In genomic region chr11:58578635-58579191, GRCh38 we compare ENCODE assay signal across 1 cellular context.
A peak's percentile ranks its signal among the peaks of the same experiment; 100 is the strongest.
TF ChIP-seq lines count a peak whose summit lies in the region.

A gene with protein sequence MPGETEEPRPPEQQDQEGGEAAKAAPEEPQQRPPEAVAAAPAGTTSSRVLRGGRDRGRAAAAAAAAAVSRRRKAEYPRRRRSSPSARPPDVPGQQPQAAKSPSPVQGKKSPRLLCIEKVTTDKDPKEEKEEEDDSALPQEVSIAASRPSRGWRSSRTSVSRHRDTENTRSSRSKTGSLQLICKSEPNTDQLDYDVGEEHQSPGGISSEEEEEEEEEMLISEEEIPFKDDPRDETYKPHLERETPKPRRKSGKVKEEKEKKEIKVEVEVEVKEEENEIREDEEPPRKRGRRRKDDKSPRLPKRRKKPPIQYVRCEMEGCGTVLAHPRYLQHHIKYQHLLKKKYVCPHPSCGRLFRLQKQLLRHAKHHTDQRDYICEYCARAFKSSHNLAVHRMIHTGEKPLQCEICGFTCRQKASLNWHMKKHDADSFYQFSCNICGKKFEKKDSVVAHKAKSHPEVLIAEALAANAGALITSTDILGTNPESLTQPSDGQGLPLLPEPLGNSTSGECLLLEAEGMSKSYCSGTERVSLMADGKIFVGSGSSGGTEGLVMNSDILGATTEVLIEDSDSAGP (plus strand): TSS chr11:58579063. CDS start chr11:58579282, 219 bp downstream.

TF ChIP-seq in HepG2, 621 proteins besides CTCF, POLR2A, EP300 and RAD21 (continued from another document and continues in another):
- TF ChIP-seq SYNCRIP (IDR thresholded peaks at IDR 0.05; ENCODE audit: insufficient read depth, low read depth, low read length), result no peak
- TF ChIP-seq ZNF205 (CRISPR knock-in tag; IDR thresholded peaks at IDR 0.05), result no peak
- TF ChIP-seq ZNF709 (CRISPR knock-in tag; IDR thresholded peaks at IDR 0.05), result peak; percentile 67; the same call in 1 of the 2 replicates
- 0 out of 2 replicates have a peak, but pooled peaks have one; percentile 50 for TF ChIP-seq ZNF607 (CRISPR knock-in tag; IDR thresholded peaks at IDR 0.05; ENCODE audit: borderline replicate concordance)
- TF ChIP-seq HNRNPLL (IDR thresholded peaks at IDR 0.05; ENCODE audit: low read depth, low read length, poor library complexity, severe bottlenecking), result no peak
- no peak for TF ChIP-seq ZNF33B (CRISPR knock-in tag; IDR thresholded peaks at IDR 0.05)
- 0 out of 2 replicates have a peak, but pooled peaks have one; percentile 19 for TF ChIP-seq RNF2 (conservative IDR thresholded peaks at IDR 0.05; ENCODE audit: low read depth)
- TF ChIP-seq NRL (CRISPR knock-in tag; IDR thresholded peaks at IDR 0.05; ENCODE audit: borderline replicate concordance), result 0 out of 2 replicates have a peak, but pooled peaks have one; percentile 21
- TF ChIP-seq PCBP1 (IDR thresholded peaks at IDR 0.05; ENCODE audit: borderline replicate concordance, low read depth, low read length), result 0 out of 2 replicates have a peak, but pooled peaks have one; percentile 33
- no peak for TF ChIP-seq ZNF597 (CRISPR knock-in tag; IDR thresholded peaks at IDR 0.05)
- TF ChIP-seq ZBTB20 (CRISPR knock-in tag; IDR thresholded peaks at IDR 0.05; ENCODE audit: borderline replicate concordance, low read depth), result peak; percentile 49; the same call in 1 of the 2 replicates
- TF ChIP-seq, protein P1, sequence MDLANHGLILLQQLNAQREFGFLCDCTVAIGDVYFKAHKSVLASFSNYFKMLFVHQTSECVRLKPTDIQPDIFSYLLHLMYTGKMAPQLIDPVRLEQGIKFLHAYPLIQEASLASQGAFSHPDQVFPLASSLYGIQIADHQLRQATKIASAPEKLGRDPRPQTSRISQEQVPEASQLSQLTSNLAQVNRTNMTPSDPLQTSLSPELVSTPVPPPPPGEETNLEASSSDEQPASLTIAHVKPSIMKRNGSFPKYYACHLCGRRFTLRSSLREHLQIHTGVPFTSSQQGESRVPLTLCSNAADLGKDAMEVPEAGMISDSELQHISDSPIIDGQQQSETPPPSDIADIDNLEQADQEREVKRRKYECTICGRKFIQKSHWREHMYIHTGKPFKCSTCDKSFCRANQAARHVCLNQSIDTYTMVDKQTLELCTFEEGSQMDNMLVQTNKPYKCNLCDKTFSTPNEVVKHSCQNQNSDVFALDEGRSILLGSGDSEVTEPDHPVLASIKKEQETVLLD (CRISPR knock-in tag; IDR thresholded peaks at IDR 0.05; ENCODE audit: low read depth), result peak; percentile 54; the same call in 1 of the 2 replicates
- TF ChIP-seq KDM5B (CRISPR knock-in tag; IDR thresholded peaks at IDR 0.05; ENCODE audit: borderline replicate concordance), result 0 out of 2 replicates have a peak, but pooled peaks have one; percentile 2
- no peak for TF ChIP-seq ZNF282 (IDR thresholded peaks at IDR 0.05; ENCODE audit: partially characterized antibody)
- peak; percentile 47; the same call in 1 of the 2 replicates for TF ChIP-seq CREB1 (IDR thresholded peaks at IDR 0.05)
- no peak for TF ChIP-seq CREB1 (CRISPR knock-in tag; IDR thresholded peaks at IDR 0.05)
- TF ChIP-seq CHD2 (IDR thresholded peaks at IDR 0.05; ENCODE audit: low read depth, low read length), result peak; percentile 99
- TF ChIP-seq ZNF224 (CRISPR knock-in tag; IDR thresholded peaks at IDR 0.05), result peak; percentile 34; the same call in 1 of the 2 replicates
- TF ChIP-seq ELF4 (CRISPR knock-in tag; IDR thresholded peaks at IDR 0.05; ENCODE audit: borderline replicate concordance), result no peak
- no peak for TF ChIP-seq TBX2 (CRISPR knock-in tag; IDR thresholded peaks at IDR 0.05; ENCODE audit: borderline replicate concordance)
- TF ChIP-seq ADNP (CRISPR knock-in tag; IDR thresholded peaks at IDR 0.05), result no peak
- no peak for TF ChIP-seq YY1 (IDR thresholded peaks at IDR 0.05; ENCODE audit: insufficient read depth, insufficient replicate concordance, low read depth, low read length)
- TF ChIP-seq, protein P2, sequence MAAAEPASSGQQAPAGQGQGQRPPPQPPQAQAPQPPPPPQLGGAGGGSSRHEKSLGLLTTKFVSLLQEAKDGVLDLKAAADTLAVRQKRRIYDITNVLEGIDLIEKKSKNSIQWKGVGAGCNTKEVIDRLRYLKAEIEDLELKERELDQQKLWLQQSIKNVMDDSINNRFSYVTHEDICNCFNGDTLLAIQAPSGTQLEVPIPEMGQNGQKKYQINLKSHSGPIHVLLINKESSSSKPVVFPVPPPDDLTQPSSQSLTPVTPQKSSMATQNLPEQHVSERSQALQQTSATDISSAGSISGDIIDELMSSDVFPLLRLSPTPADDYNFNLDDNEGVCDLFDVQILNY (CRISPR knock-in tag; conservative IDR thresholded peaks at IDR 0.05), result peak; percentile 78; the same call in 1 of the 2 replicates
- no peak for TF ChIP-seq KMT2B (CRISPR knock-in tag; IDR thresholded peaks at IDR 0.05)
- TF ChIP-seq ARNT (IDR thresholded peaks at IDR 0.05), result no peak
- TF ChIP-seq GPBP1L1 (CRISPR knock-in tag; IDR thresholded peaks at IDR 0.05), result no peak
- TF ChIP-seq SMAD9 (CRISPR knock-in tag; IDR thresholded peaks at IDR 0.05), result no peak
- TF ChIP-seq, protein P3, sequence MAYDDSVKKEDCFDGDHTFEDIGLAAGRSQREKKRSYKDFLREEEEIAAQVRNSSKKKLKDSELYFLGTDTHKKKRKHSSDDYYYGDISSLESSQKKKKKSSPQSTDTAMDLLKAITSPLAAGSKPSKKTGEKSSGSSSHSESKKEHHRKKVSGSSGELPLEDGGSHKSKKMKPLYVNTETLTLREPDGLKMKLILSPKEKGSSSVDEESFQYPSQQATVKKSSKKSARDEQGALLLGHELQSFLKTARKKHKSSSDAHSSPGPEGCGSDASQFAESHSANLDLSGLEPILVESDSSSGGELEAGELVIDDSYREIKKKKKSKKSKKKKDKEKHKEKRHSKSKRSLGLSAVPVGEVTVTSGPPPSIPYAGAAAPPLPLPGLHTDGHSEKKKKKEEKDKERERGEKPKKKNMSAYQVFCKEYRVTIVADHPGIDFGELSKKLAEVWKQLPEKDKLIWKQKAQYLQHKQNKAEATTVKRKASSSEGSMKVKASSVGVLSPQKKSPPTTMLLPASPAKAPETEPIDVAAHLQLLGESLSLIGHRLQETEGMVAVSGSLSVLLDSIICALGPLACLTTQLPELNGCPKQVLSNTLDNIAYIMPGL (CRISPR knock-in tag; IDR thresholded peaks at IDR 0.05; ENCODE audit: borderline replicate concordance in 1 of 2, low read depth in 1 of 2), result peak in 1 of 2 experiments; percentile 4; a peak in 1 of 4 replicates
- TF ChIP-seq MZF1 (CRISPR knock-in tag; IDR thresholded peaks at IDR 0.05; ENCODE audit: borderline replicate concordance), result no peak
- no peak for TF ChIP-seq NPAS2 (CRISPR knock-in tag; IDR thresholded peaks at IDR 0.05; ENCODE audit: borderline replicate concordance)
- 0 out of 2 replicates have a peak, but pooled peaks have one; percentile 7 for TF ChIP-seq ZSCAN20 (CRISPR knock-in tag; IDR thresholded peaks at IDR 0.05; ENCODE audit: borderline replicate concordance)
- TF ChIP-seq ZC3H13 (CRISPR knock-in tag; IDR thresholded peaks at IDR 0.05), result 0 out of 2 replicates have a peak, but pooled peaks have one; percentile 36
- TF ChIP-seq, protein P4, sequence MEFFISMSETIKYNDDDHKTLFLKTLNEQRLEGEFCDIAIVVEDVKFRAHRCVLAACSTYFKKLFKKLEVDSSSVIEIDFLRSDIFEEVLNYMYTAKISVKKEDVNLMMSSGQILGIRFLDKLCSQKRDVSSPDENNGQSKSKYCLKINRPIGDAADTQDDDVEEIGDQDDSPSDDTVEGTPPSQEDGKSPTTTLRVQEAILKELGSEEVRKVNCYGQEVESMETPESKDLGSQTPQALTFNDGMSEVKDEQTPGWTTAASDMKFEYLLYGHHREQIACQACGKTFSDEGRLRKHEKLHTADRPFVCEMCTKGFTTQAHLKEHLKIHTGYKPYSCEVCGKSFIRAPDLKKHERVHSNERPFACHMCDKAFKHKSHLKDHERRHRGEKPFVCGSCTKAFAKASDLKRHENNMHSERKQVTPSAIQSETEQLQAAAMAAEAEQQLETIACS (CRISPR knock-in tag; IDR thresholded peaks at IDR 0.05), result peak; percentile 73
- TF ChIP-seq IRF9 (CRISPR knock-in tag; IDR thresholded peaks at IDR 0.05; ENCODE audit: borderline replicate concordance), result 0 out of 2 replicates have a peak, but pooled peaks have one; percentile 2
- 0 out of 2 replicates have a peak, but pooled peaks have one; percentile 18 for TF ChIP-seq HNF4A (CRISPR knock-in tag; IDR thresholded peaks at IDR 0.05)
- peak; percentile 50; the same call in 1 of the 2 replicates for TF ChIP-seq LBX2 (CRISPR knock-in tag; IDR thresholded peaks at IDR 0.05; ENCODE audit: borderline replicate concordance)
- TF ChIP-seq ZNF563 (CRISPR knock-in tag; IDR thresholded peaks at IDR 0.05), result peak; percentile 48; the same call in 1 of the 2 replicates
- no peak; the same call in 1 of the 2 replicates for TF ChIP-seq TARDBP (CRISPR knock-in tag; IDR thresholded peaks at IDR 0.05)
- TF ChIP-seq ZNF776 (CRISPR knock-in tag; IDR thresholded peaks at IDR 0.05), result no peak
- TF ChIP-seq CBFB (CRISPR knock-in tag; IDR thresholded peaks at IDR 0.05), result no peak
- TF ChIP-seq HNRNPL (IDR thresholded peaks at IDR 0.05; ENCODE audit: low read depth, low read length), result 0 out of 2 replicates have a peak, but pooled peaks have one; percentile 15
- no peak for TF ChIP-seq ZNF12 (CRISPR knock-in tag; IDR thresholded peaks at IDR 0.05)
- no peak; the same call in 1 of the 2 replicates for TF ChIP-seq ZNF232 (CRISPR knock-in tag; IDR thresholded peaks at IDR 0.05; ENCODE audit: borderline replicate concordance)
- TF ChIP-seq ZNF562 (CRISPR knock-in tag; IDR thresholded peaks at IDR 0.05; ENCODE audit: borderline replicate concordance), result no peak
- TF ChIP-seq ZNF841 (CRISPR knock-in tag; IDR thresholded peaks at IDR 0.05; ENCODE audit: borderline replicate concordance), result no peak
- no peak for TF ChIP-seq SKIL (CRISPR knock-in tag; IDR thresholded peaks at IDR 0.05; ENCODE audit: borderline replicate concordance)
- peak; percentile 72 for TF ChIP-seq POLR2G (IDR thresholded peaks at IDR 0.05; ENCODE audit: low read depth, low read length)
- 0 out of 2 replicates have a peak, but pooled peaks have one; percentile 6 for TF ChIP-seq ZFP90 (CRISPR knock-in tag; IDR thresholded peaks at IDR 0.05; ENCODE audit: borderline replicate concordance)
- no peak; the same call in 1 of the 2 replicates for TF ChIP-seq ZNF616 (CRISPR knock-in tag; IDR thresholded peaks at IDR 0.05; ENCODE audit: low read depth)
- 0 out of 2 replicates have a peak, but pooled peaks have one; percentile 2 for TF ChIP-seq NFRKB (IDR thresholded peaks at IDR 0.05)
- no peak for TF ChIP-seq ATF3 (CRISPR knock-in tag; IDR thresholded peaks at IDR 0.05)
- TF ChIP-seq, protein P5, sequence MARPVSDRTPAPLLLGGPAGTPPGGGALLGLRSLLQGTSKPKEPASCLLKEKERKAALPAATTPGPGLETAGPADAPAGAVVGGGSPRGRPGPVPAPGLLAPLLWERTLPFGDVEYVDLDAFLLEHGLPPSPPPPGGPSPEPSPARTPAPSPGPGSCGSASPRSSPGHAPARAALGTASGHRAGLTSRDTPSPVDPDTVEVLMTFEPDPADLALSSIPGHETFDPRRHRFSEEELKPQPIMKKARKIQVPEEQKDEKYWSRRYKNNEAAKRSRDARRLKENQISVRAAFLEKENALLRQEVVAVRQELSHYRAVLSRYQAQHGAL (CRISPR knock-in tag; IDR thresholded peaks at IDR 0.05; ENCODE audit: not compliant biosample characterization), result no peak
- TF ChIP-seq ZSCAN9 (CRISPR knock-in tag; IDR thresholded peaks at IDR 0.05; ENCODE audit: borderline replicate concordance), result peak; percentile 41; the same call in 1 of the 2 replicates
- TF ChIP-seq TBX3 (IDR thresholded peaks at IDR 0.05; ENCODE audit: borderline replicate concordance), result peak; percentile 78; the same call in 1 of the 2 replicates
